ENCODE assay signal across 1 cellular context in the genomic region with DNA sequence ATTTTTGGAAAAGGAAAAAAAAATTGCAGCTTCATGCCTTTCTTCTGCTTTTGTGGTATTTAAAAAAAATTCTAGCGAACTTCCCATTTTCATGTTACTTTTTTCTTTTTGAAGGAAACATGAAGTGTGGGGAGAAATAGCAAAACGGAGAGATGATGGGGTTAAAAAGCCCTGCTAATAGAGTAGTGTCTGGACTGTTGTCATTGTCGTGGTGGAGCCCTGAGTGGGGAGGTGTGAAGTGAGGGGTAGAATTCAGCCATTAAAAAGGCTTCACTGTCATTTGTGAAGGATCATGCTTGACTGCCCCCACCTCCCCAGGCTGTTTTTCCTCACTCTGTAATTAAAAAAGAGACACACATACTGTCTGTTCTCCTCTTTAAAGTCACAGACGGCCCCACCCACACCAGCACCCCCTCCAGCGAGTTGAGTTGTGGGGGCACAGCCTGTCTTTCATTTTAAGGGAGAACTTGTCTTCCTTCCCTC.
TF ChIP-seq lines count a peak whose summit lies in the region.

No MANE protein-coding gene starts in this region.

TF ChIP-seq in H1, 55 proteins besides CTCF, POLR2A, EP300 and RAD21 (continued from another document):
- TF ChIP-seq RFX5 (IDR thresholded peaks at IDR 0.05; ENCODE audit: borderline replicate concordance, low read depth, low read length) (no peak), BACH1 (IDR thresholded peaks at IDR 0.05; ENCODE audit: low read length) (no peak), JUND (IDR thresholded peaks at IDR 0.05; ENCODE audit: low read length) (no peak)
TF ChIP-seq in H1: peak in this region for 0.
